15 cellular contexts compared by ENCODE assay signal in genomic region chr14:39023939-39024871, GRCh38.
DNase-seq lines count a peak whose midpoint lies in the region; ATAC-seq and TF ChIP-seq lines count a peak whose summit lies in the region.
"Had no signal": no experiment of that assay in that cellular context is flagged by ENCODE, and none has a peak within 500 bp of the region (broad histone marks: within the 10 kb centered on the region; RNA-seq: fewer than 3 reads in every experiment).

No MANE protein-coding gene starts in this region.

- H3K4me1 ChIP-seq in stomach = peaks cover 0 to 23% (median 17%) of the 10 kb centered on the region in 4 donors
- H3K4me1 ChIP-seq: heart left ventricle, tibial nerve had no signal

- peak; percentile 8 for DNase-seq in DMS153 (lab: John Stamatoyannopoulos, UW)
- DNase-seq in DMS153 treated with DMSO at 0.1 percent for 48 hours (lab: John Stamatoyannopoulos, UW; ENCODE audit: unreplicated experiment) = no peak
- peak; percentile 77 for DNase-seq in NCI-H2227 (lab: John Stamatoyannopoulos, UW; ENCODE audit: unreplicated experiment)
- DNase-seq in stomach = no peak
- no peak for DNase-seq in T-helper 17 cell
- DNase-seq in activated CD4-positive, alpha-beta T cell treated with anti-CD3 and anti-CD28 coated beads, Interleukin-2, amount 50 U/mL, for 1 hour = no peak
- DNase-seq: activated naive CD4-positive, alpha-beta T cell; CD4-positive, alpha-beta memory T cell; heart left ventricle; left cardiac atrium; SK-N-SH had no signal

- ATAC-seq in T-helper 17 cell = no peak
- no peak for ATAC-seq in GM19324 (IDR thresholded peaks at IDR 0.05; ENCODE audit: low FRiP score, unreplicated experiment)
- ATAC-seq: heart left ventricle, left cardiac atrium had no signal

- TF ChIP-seq EP300 in stomach (IDR thresholded peaks at IDR 0.05) = no peak

- H3K27me3 Mint-ChIP-seq in brain (no peaks in the 10 kb centered on the region), T-helper 17 cell (no peaks in the 10 kb centered on the region)
- H3K27me3 Mint-ChIP-seq: CD4-positive, alpha-beta memory T cell; IgD-negative memory B cell had no signal

- peaks cover 32% of the 10 kb centered on the region for H3K4me1 Mint-ChIP-seq in brain
- no peaks in the 10 kb centered on the region for H3K4me1 Mint-ChIP-seq in T-helper 17 cell

- H3K27ac ChIP-seq in stomach = peak overlapping the region in 3 of 5 donors; percentile 20 to 53 (median 20)
- H3K27ac ChIP-seq: heart left ventricle, tibial nerve had no signal

- peaks cover 0 to under 1% (median under 1%) of the 10 kb centered on the region in 4 donors for H3K36me3 ChIP-seq in stomach

- H3K4me3 ChIP-seq in stomach = no peak overlapping the region
- H3K4me3 ChIP-seq: heart left ventricle, tibial nerve had no signal

- H3K9me3 ChIP-seq in stomach (no peaks in the 10 kb centered on the region), T-helper 17 cell (ENCODE audit: control insufficient read depth, low read length, poor library complexity, severe bottlenecking) (no peaks in the 10 kb centered on the region)
- H3K9me3 ChIP-seq: heart left ventricle, SK-N-SH, tibial nerve had no signal

- intact Hi-C loops in stomach (cut with DNase I; ENCODE audit: low total_unique reads) = no loop called here

- H3K9me3 Mint-ChIP-seq in brain = peaks cover 0 to 1% (median 0%) of the 10 kb centered on the region in 5 experiments
- H3K9me3 Mint-ChIP-seq: IgD-negative memory B cell had no signal

- H3K36me3 Mint-ChIP-seq in brain (peaks cover 8% of the 10 kb centered on the region), T-helper 17 cell (ENCODE audit: low read depth) (no peaks in the 10 kb centered on the region)
- H3K36me3 Mint-ChIP-seq: IgD-negative memory B cell had no signal

- WGBS in stomach, 5 donors = 74 to 84% (median 78%) methylated on average over 12 of the region's 12 CpGs

- H3K4me3 Mint-ChIP-seq in brain (peak overlapping the region in 1 of 5 experiments; percentile 11), T-helper 17 cell (no peak overlapping the region)
- H3K4me3 Mint-ChIP-seq: CD4-positive, alpha-beta memory T cell; IgD-negative memory B cell had no signal

- TF ChIP-seq POLR2A in stomach (IDR thresholded peaks at IDR 0.05) = no peak

- no peaks in the 10 kb centered on the region for H3K27me3 ChIP-seq in stomach
- H3K27me3 ChIP-seq: heart left ventricle, tibial nerve had no signal

- TF ChIP-seq CTCF in brain (conservative IDR thresholded peaks at IDR 0.05) (no peak), stomach (IDR thresholded peaks at IDR 0.05) (no peak)

- H3K27ac Mint-ChIP-seq in brain (peak overlapping the region in 3 of 5 experiments; percentile 75 to 84 (median 77)), T-helper 17 cell (no peak overlapping the region)
- H3K27ac Mint-ChIP-seq: IgD-negative memory B cell had no signal

Comparison
In these comparisons a context has a peak if more than half of its experiments do, and no peak if none do; other contexts are left out.
1. DNase-seq: peak in DMS153 (single experiment) and NCI-H2227 (single experiment); none in DMS153 treated with DMSO at 0.1 percent for 48 hours (single experiment), stomach (single experiment), T-helper 17 cell (0 of 3) and activated CD4-positive, alpha-beta T cell treated with anti-CD3 and anti-CD28 coated beads, Interleukin-2, amount 50 U/mL, for 1 hour (single experiment).